Comparison of ENCODE assay signal across 18 cellular contexts in genomic region chr7:113824117-113824823, GRCh38.
DNase-seq lines count a peak whose midpoint lies in the region; ATAC-seq, FAIRE-seq and TF ChIP-seq lines count a peak whose summit lies in the region.
"Had no signal": no experiment of that assay in that cellular context is flagged by ENCODE, and none has a peak within 500 bp of the region (broad histone marks: within the 10 kb centered on the region; RNA-seq: fewer than 3 reads in every experiment).

No MANE protein-coding gene starts in this region.

- H3K27ac ChIP-seq in breast epithelium (no peak overlapping the region), SJCRH30 (peak overlapping the region; percentile 19; the same call in 1 of the 2 replicates), suprapubic skin (no peak overlapping the region)
- H3K27ac ChIP-seq: body of pancreas had no signal

- no TSS peak for BruUV-seq in MCF 10A (replicated peaks; lab: Mats Ljungman, UMichigan)

- WGBS in suprapubic skin, result 69% methylated on average over 3 of the region's 3 CpGs

- peak; percentile 7 for DNase-seq in MCF 10A (ENCODE audit: unreplicated experiment)
- no peak for DNase-seq in breast epithelium (ENCODE audit: low spot score in 2 of 2)
- DNase-seq in SJCRH30, result peak; percentile 13 to 63
- DNase-seq in urothelium cell line (ENCODE audit: low spot score), result peak; percentile 1
- DNase-seq in activated T-cell treated with anti-CD3 and anti-CD28 coated beads for 4 hours, result no peak
- no peak for DNase-seq in suprapubic skin (ENCODE audit: low spot score in 2 of 2)
- DNase-seq: activated naive CD4-positive, alpha-beta T cell treated with anti-CD3 and anti-CD28 coated beads, Interleukin-2, amount 10 ng/mL, durations not matched to agents 7 days and 5 days; body of pancreas; CD4-positive, CD25-positive, alpha-beta regulatory T cell; DND-41; glutamatergic neuron; mesendoderm; NCI-H187 had no signal

- H3K9me3 Mint-ChIP-seq in MCF 10A (ENCODE audit: unreplicated experiment), result no peaks in the 10 kb centered on the region
- H3K9me3 Mint-ChIP-seq: stimulated activated naive CD8-positive, alpha-beta T cell treated with anti-CD3 and anti-CD28 coated beads, Interleukin-15, Interleukin-2, amounts not matched to agents 100 ng/mL and 50 ng/mL, for 24 hours had no signal

- FAIRE-seq in islet of Langerhans (lab: Jason Lieb, UNC) (peak; percentile 93), urothelium cell line (lab: Jason Lieb, UNC) (no peak)
- FAIRE-seq: TTC549 had no signal

- POLR2A ChIA-PET in MCF 10A (lab: Yijun Ruan, JAX), result interaction anchor here (0.6 kb wide), 1 partner anchor 38 kb away, joined by 4 read pairs; no protein-coding TSS in a partner anchor

- H3K27me3 ChIP-seq in breast epithelium (no peaks in the 10 kb centered on the region), SJCRH30 (no peaks in the 10 kb centered on the region), suprapubic skin (no peaks in the 10 kb centered on the region)
- H3K27me3 ChIP-seq: body of pancreas had no signal

- no peaks in the 10 kb centered on the region for H3K9me3 ChIP-seq in breast epithelium
- H3K9me3 ChIP-seq in SJCRH30 (replicated peaks), result no peaks in the 10 kb centered on the region
- H3K9me3 ChIP-seq in suprapubic skin, result no peaks in the 10 kb centered on the region
- H3K9me3 ChIP-seq: body of pancreas had no signal

- H3K4me1 ChIP-seq in breast epithelium (no peaks in the 10 kb centered on the region), SJCRH30 (peaks cover 16% of the 10 kb centered on the region), suprapubic skin (no peaks in the 10 kb centered on the region)
- H3K4me1 ChIP-seq: body of pancreas had no signal

- ATAC-seq in GM18909 (IDR thresholded peaks at IDR 0.05; ENCODE audit: poor library complexity, unreplicated experiment), result no peak
- ATAC-seq: body of pancreas, esophagus mucosa had no signal

- intact Hi-C loops in MCF 10A (cut with micrococcal nuclease), result no loop called here
- intact Hi-C loops in breast epithelium (cut with DNase I; ENCODE audit: low total_unique reads), result no loop called here

- no peak for TF ChIP-seq EP300 in suprapubic skin (IDR thresholded peaks at IDR 0.05)

- no peak for TF ChIP-seq CTCF in MCF 10A (IDR thresholded peaks at IDR 0.05; ENCODE audit: unreplicated experiment)
- no peak for TF ChIP-seq CTCF in breast epithelium (IDR thresholded peaks at IDR 0.05)
- no peak for TF ChIP-seq CTCF in suprapubic skin (IDR thresholded peaks at IDR 0.05)

- no peaks in the 10 kb centered on the region for H3K4me1 Mint-ChIP-seq in MCF 10A (ENCODE audit: insufficient read depth, unreplicated experiment)
- H3K4me1 Mint-ChIP-seq: activated naive CD4-positive, alpha-beta T cell treated with anti-CD3 and anti-CD28 coated beads, Interleukin-2, amount 10 ng/mL, durations not matched to agents 7 days and 5 days; CD4-positive, CD25-positive, alpha-beta regulatory T cell had no signal

- no peak overlapping the region for H3K4me3 Mint-ChIP-seq in MCF 10A (ENCODE audit: unreplicated experiment)
- H3K4me3 Mint-ChIP-seq: activated naive CD4-positive, alpha-beta T cell treated with anti-CD3 and anti-CD28 coated beads, Interleukin-2, amount 10 ng/mL, durations not matched to agents 7 days and 5 days; CD4-positive, CD25-positive, alpha-beta regulatory T cell; stimulated activated naive CD8-positive, alpha-beta T cell treated with anti-CD3 and anti-CD28 coated beads, Interleukin-15, Interleukin-2, amounts not matched to agents 100 ng/mL and 50 ng/mL, for 24 hours had no signal

- H3K36me3 ChIP-seq in breast epithelium, result no peaks in the 10 kb centered on the region
- no peaks in the 10 kb centered on the region for H3K36me3 ChIP-seq in SJCRH30
- no peaks in the 10 kb centered on the region for H3K36me3 ChIP-seq in suprapubic skin

- H3K27ac Mint-ChIP-seq in MCF 10A (ENCODE audit: low read depth, unreplicated experiment), result no peak overlapping the region
- H3K27ac Mint-ChIP-seq: activated naive CD4-positive, alpha-beta T cell treated with anti-CD3 and anti-CD28 coated beads, Interleukin-2, amount 10 ng/mL, durations not matched to agents 7 days and 5 days; CD4-positive, CD25-positive, alpha-beta regulatory T cell; stimulated activated naive CD8-positive, alpha-beta T cell treated with anti-CD3 and anti-CD28 coated beads, Interleukin-15, Interleukin-2, amounts not matched to agents 100 ng/mL and 50 ng/mL, for 24 hours had no signal

- H3K36me3 Mint-ChIP-seq in MCF 10A (ENCODE audit: insufficient read depth, unreplicated experiment), result no peaks in the 10 kb centered on the region
- H3K36me3 Mint-ChIP-seq: activated naive CD4-positive, alpha-beta T cell treated with anti-CD3 and anti-CD28 coated beads, Interleukin-2, amount 10 ng/mL, durations not matched to agents 7 days and 5 days; CD4-positive, CD25-positive, alpha-beta regulatory T cell had no signal

- CTCF ChIA-PET in MCF 10A (lab: Yijun Ruan, JAX), result interaction anchor here (0.5 kb wide), 1 partner anchor 787 kb away, joined by 3 read pairs; no protein-coding TSS in a partner anchor

- TF ChIP-seq POLR2A in breast epithelium (IDR thresholded peaks at IDR 0.05) (no peak), suprapubic skin (IDR thresholded peaks at IDR 0.05) (no peak)

- H3K4me3 ChIP-seq in breast epithelium (no peak overlapping the region), SJCRH30 (no peak overlapping the region), suprapubic skin (no peak overlapping the region)
- H3K4me3 ChIP-seq: body of pancreas had no signal

- H3K27me3 Mint-ChIP-seq in MCF 10A (ENCODE audit: insufficient read depth, unreplicated experiment), result peaks cover 85% of the 10 kb centered on the region
- H3K27me3 Mint-ChIP-seq: activated naive CD4-positive, alpha-beta T cell treated with anti-CD3 and anti-CD28 coated beads, Interleukin-2, amount 10 ng/mL, durations not matched to agents 7 days and 5 days; CD4-positive, CD25-positive, alpha-beta regulatory T cell; stimulated activated naive CD8-positive, alpha-beta T cell treated with anti-CD3 and anti-CD28 coated beads, Interleukin-15, Interleukin-2, amounts not matched to agents 100 ng/mL and 50 ng/mL, for 24 hours had no signal

Comparison
In these comparisons a context has a peak if more than half of its experiments do, and no peak if none do; other contexts are left out.
1. DNase-seq: peak in MCF 10A (single experiment), SJCRH30 (2 of 2) and urothelium cell line (single experiment); none in breast epithelium (0 of 2), activated T-cell treated with anti-CD3 and anti-CD28 coated beads for 4 hours (single experiment) and suprapubic skin (0 of 2).